8 cellular contexts compared by ENCODE assay signal in the genomic region with DNA sequence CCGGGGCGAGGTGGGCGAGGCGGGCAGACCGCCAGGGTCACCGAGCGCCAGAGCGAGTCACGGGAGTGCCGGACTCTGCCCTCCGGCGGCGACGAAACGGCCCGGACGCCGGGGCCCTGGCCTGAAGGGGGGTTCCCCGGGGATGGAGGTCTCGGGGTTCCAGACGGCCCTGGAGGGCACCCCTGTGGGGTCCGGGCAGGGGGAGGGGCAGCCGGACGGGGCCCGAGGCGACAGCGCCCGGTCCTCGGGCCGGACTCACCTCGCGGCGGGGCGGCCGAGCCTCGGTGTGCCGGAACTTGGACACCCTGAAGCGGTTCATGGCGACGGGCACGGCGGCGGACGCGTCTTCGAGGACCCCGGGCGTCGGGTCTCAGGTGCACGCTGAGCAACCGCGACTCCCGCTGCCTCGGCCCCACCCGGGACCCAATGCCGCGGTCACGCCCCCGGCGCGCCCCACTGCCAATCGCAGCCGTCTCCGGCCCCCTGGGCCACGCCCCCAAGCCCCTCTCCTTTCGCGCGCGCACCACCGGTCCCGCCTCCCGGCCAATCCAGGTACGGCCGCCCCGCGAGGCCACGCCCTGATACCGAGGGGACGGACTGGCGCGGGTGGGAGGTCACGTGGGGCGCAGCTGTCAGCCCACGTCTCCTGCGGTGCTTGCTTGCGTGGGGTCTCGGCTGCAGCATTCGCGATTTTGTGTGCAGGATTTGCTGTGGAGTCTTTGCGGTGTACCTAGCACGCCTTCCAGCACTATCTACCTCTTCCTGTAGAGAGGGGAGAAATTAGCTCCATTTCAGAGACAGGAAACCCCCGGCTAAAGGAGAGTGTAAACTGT. TPM values are rescaled to one million over a fixed set of nuclear protein-coding genes. Genes with fewer than 3 reads are reported as not detected.
DNase-seq lines count a peak whose midpoint lies in the region; ATAC-seq and TF ChIP-seq lines count a peak whose summit lies in the region.

TSS of gene CORO7 (minus strand) at position 397 of the 833 bp plus-strand sequence. CDS start at position 319, 78 bp downstream.

- 0% methylated on average over 2 of the region's 92 CpGs for WGBS in suprapubic skin

- H3K9me3 ChIP-seq in suprapubic skin = no peaks in the 10 kb centered on the region

- H3K4me1 ChIP-seq in suprapubic skin = peaks cover 40% of the 10 kb centered on the region

- TF ChIP-seq CTCF in omental fat pad (IDR thresholded peaks at IDR 0.05) (no peak), suprapubic skin (IDR thresholded peaks at IDR 0.05) (no peak)

- peak within 1 kb of the TSS; percentile 86 for H3K27ac ChIP-seq in suprapubic skin

- DNase-seq in NCI-H1092 (lab: John Stamatoyannopoulos, UW) (peak; percentile 94), globus pallidus (ENCODE audit: low spot score) (peak; percentile 95), omental fat pad (ENCODE audit: low spot score) (peak; percentile 85), suprapubic skin (ENCODE audit: low spot score in 2 of 2) (peak; percentile 98)
- peak; percentile 99 for DNase-seq in activated naive CD4-positive, alpha-beta T cell treated with anti-CD3 and anti-CD28 coated beads, Interleukin-2, amount 50 U/mL, for 16 hours

- ATAC-seq in HG02571 (IDR thresholded peaks at IDR 0.05; ENCODE audit: unreplicated experiment) (peak; percentile 70), SK-N-SH treated with all-trans-retinoic acid at 6 μM for 48 hours (peak; percentile 97), omental fat pad (ENCODE audit: low FRiP score) (peak; percentile 95)

- H3K36me3 ChIP-seq in suprapubic skin = peaks cover 9% of the 10 kb centered on the region

- peak within 1 kb of the TSS; percentile 64 for H3K4me3 ChIP-seq in GM08714 (ENCODE audit: low read length)
- H3K4me3 ChIP-seq in suprapubic skin = peak within 1 kb of the TSS; percentile 97

- TF ChIP-seq POLR2A in suprapubic skin (IDR thresholded peaks at IDR 0.05) = peak in 1 of 2 donors; percentile 43

- H3K27me3 ChIP-seq in suprapubic skin = no peaks in the 10 kb centered on the region

- TF ChIP-seq EP300 in suprapubic skin (IDR thresholded peaks at IDR 0.05) = no peak

TF ChIP-seq in SK-N-SH treated with all-trans-retinoic acid at 6 μM for 48 hours, 23 proteins besides CTCF, POLR2A, EP300 and RAD21:
- TF ChIP-seq TCF4 (CRISPR knock-in tag; IDR thresholded peaks at IDR 0.05; ENCODE audit: borderline replicate concordance) = no peak
- TF ChIP-seq CREB5 (CRISPR knock-in tag; IDR thresholded peaks at IDR 0.05; ENCODE audit: low read depth) = no peak
- no peak for TF ChIP-seq CSRNP3 (CRISPR knock-in tag; IDR thresholded peaks at IDR 0.05)
- no peak for TF ChIP-seq ZNF8 (CRISPR knock-in tag; IDR thresholded peaks at IDR 0.05)
- no peak for TF ChIP-seq ISL1 (CRISPR knock-in tag; IDR thresholded peaks at IDR 0.05)
- TF ChIP-seq, protein P1, sequence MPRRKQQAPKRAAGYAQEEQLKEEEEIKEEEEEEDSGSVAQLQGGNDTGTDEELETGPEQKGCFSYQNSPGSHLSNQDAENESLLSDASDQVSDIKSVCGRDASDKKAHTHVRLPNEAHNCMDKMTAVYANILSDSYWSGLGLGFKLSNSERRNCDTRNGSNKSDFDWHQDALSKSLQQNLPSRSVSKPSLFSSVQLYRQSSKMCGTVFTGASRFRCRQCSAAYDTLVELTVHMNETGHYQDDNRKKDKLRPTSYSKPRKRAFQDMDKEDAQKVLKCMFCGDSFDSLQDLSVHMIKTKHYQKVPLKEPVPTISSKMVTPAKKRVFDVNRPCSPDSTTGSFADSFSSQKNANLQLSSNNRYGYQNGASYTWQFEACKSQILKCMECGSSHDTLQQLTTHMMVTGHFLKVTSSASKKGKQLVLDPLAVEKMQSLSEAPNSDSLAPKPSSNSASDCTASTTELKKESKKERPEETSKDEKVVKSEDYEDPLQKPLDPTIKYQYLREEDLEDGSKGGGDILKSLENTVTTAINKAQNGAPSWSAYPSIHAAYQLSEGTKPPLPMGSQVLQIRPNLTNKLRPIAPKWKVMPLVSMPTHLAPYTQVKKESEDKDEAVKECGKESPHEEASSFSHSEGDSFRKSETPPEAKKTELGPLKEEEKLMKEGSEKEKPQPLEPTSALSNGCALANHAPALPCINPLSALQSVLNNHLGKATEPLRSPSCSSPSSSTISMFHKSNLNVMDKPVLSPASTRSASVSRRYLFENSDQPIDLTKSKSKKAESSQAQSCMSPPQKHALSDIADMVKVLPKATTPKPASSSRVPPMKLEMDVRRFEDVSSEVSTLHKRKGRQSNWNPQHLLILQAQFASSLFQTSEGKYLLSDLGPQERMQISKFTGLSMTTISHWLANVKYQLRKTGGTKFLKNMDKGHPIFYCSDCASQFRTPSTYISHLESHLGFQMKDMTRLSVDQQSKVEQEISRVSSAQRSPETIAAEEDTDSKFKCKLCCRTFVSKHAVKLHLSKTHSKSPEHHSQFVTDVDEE (CRISPR knock-in tag; IDR thresholded peaks at IDR 0.05) = no peak
- no peak for TF ChIP-seq RARB (CRISPR knock-in tag; IDR thresholded peaks at IDR 0.05)
- TF ChIP-seq ARNTL (CRISPR knock-in tag; IDR thresholded peaks at IDR 0.05; ENCODE audit: borderline replicate concordance, low read depth) = no peak
TF ChIP-seq in SK-N-SH treated with all-trans-retinoic acid at 6 μM for 48 hours: peak in this region for 0.

RNA-seq across cellular contexts. Expression of gene CORO7, which starts in this region (rescaled TPM):
- total RNA-seq in omental fat pad (10 to 100 TPM; 15.1 to 46.3 (median 27.5) TPM), suprapubic skin (10 to 100 TPM; 18.8 to 29.6 (median 25.7) TPM)

Comparison
In these comparisons a context has a peak if more than half of its experiments do, and no peak if none do; other contexts are left out.
1. Peak in every context shown above with its lines: DNase-seq, ATAC-seq, H3K4me3 ChIP-seq and H3K27ac ChIP-seq.